Comparison of ENCODE assay signal across 23 cellular contexts in the genomic region with DNA sequence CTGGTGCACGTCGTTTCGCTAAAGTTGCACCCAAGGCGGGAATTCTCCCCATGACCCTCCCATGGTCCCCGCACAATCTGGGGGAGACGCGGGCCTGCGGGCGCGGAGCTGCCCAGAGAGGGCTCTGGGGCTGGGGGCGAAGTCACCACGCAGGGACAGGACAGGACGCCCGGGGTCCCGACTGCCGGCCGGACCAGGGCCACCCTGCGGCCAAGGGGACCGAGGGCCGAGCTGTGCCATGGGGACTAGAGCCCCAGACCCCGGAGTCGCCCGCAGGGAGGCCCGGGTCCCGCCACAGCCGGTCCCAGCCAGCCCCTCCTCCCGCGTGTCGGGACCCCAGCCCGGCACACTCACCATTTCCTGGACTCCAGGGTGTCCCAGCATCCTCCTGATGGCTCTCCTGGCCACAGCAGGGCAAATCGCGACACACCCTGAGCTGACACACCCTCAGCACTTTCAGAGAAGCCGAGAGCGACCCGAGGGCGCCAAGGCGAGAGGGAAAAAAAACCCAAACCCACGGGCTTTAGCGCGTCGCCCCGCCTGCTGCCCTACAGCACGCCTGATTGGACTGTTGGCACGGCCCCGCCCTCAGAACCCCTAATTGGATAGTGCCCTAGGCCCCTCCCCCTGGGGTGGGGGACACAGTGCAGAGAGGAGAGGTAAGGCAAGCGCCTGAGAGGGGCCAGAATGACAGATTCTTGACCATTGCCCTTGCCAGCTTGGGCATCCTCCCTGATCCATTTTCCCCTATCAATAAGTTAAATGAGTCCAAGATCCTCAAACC.
"Had no signal": no experiment of that assay in that cellular context is flagged by ENCODE, and none has a peak within 500 bp of the region (broad histone marks: within the 10 kb centered on the region; RNA-seq: fewer than 3 reads in every experiment).

No MANE protein-coding gene starts in this region.

- H3K27me3 ChIP-seq: esophagus squamous epithelium, gastroesophageal sphincter, left lung, neural progenitor cell, ovary, right atrium auricular region, sigmoid colon, stomach had no signal

- H3K27ac ChIP-seq: esophagus squamous epithelium, gastroesophageal sphincter, left lung, lower lobe of right lung, neural progenitor cell, ovary, right atrium auricular region, sigmoid colon, skin epidermis, stomach had no signal

- DNase-seq: effector memory CD8-positive, alpha-beta T cell; esophagus squamous epithelium; foreskin fibroblast; glutamatergic neuron; left lung; lower lobe of right lung; midbrain; nucleus accumbens; ovary; sigmoid colon; stimulated activated CD4-positive, alpha-beta T cell treated with anti-CD3 and anti-CD28 coated beads, Interleukin-2, amount 100 ng/mL, for 24 hours; stimulated activated CD4-positive, alpha-beta T cell treated with anti-CD3 and anti-CD28 coated beads, Interleukin-4, amount 100 ng/mL, for 4 hours; stimulated activated naive CD4-positive, alpha-beta T cell; stomach; substantia nigra had no signal

- H3K27me3 Mint-ChIP-seq: dendritic cell treated with granulocyte-macrophage colony-stimulating factor and Interleukin-4, amounts not matched to agents 40 ng/mL and 50 ng/mL, for 4 days; effector memory CD8-positive, alpha-beta T cell; memory B cell; natural killer cell treated with Interleukin-12 subunit alpha and Interleukin-12 subunit beta and Interleukin-15 and Interleukin-18, amount 100 ng/mL, for 72 hours; type B pancreatic cell had no signal

- H3K4me3 ChIP-seq: esophagus squamous epithelium, gastroesophageal sphincter, left lung, lower lobe of right lung, neural progenitor cell, ovary, right atrium auricular region, sigmoid colon, skin epidermis, stomach had no signal

- H3K9ac ChIP-seq: neural progenitor cell had no signal

- H3K4me1 Mint-ChIP-seq: memory B cell, neural progenitor cell had no signal

- H3K4me3 Mint-ChIP-seq: dendritic cell treated with granulocyte-macrophage colony-stimulating factor and Interleukin-4, amounts not matched to agents 40 ng/mL and 50 ng/mL, for 4 days; effector memory CD8-positive, alpha-beta T cell; memory B cell; natural killer cell treated with Interleukin-12 subunit alpha and Interleukin-12 subunit beta and Interleukin-15 and Interleukin-18, amount 100 ng/mL, for 72 hours; neural progenitor cell; type B pancreatic cell had no signal

- H3K4me1 ChIP-seq: esophagus squamous epithelium, gastroesophageal sphincter, left lung, lower lobe of right lung, neural progenitor cell, right atrium auricular region, sigmoid colon, stomach had no signal

- ATAC-seq: effector memory CD8-positive, alpha-beta T cell; gastroesophageal sphincter; left lung; lower lobe of right lung; natural killer cell treated with Interleukin-12 subunit alpha and Interleukin-12 subunit beta and Interleukin-15 and Interleukin-18, amount 100 ng/mL, for 72 hours had no signal

- H3K36me3 ChIP-seq: lower lobe of right lung, neural progenitor cell, ovary had no signal

- H3K27ac Mint-ChIP-seq: dendritic cell treated with granulocyte-macrophage colony-stimulating factor and Interleukin-4, amounts not matched to agents 40 ng/mL and 50 ng/mL, for 4 days; effector memory CD8-positive, alpha-beta T cell; memory B cell; natural killer cell treated with Interleukin-12 subunit alpha and Interleukin-12 subunit beta and Interleukin-15 and Interleukin-18, amount 100 ng/mL, for 72 hours; neural progenitor cell; type B pancreatic cell had no signal
